8 cellular contexts compared by ENCODE assay signal in genomic region chr5:41870621-41871048, GRCh38. TPM values are rescaled to one million over a fixed set of nuclear protein-coding genes. Genes with fewer than 3 reads are reported as not detected.
A peak's percentile ranks its signal among the peaks of the same experiment; 100 is the strongest.
DNase-seq lines count a peak whose midpoint lies in the region; FAIRE-seq and TF ChIP-seq lines count a peak whose summit lies in the region.

No MANE protein-coding gene starts in this region.

- H3K4me3 Mint-ChIP-seq in Calu3 (ENCODE audit: low read depth, unreplicated experiment), result peak overlapping the region; percentile 81

- BruUV-seq in Calu3 (replicated peaks; lab: Mats Ljungman, UMichigan) (no TSS peak), PC-9 (replicated peaks; lab: Mats Ljungman, UMichigan) (TSS peak; percentile 22)

- H3K27ac ChIP-seq in PC-9 (no peak overlapping the region), parathyroid adenoma (peak overlapping the region; percentile 80)

- H2AFZ ChIP-seq in PC-9, result peak overlapping the region; percentile 89
- peak overlapping the region; percentile 97 for H2AFZ ChIP-seq in parathyroid adenoma

- peaks cover 6% of the 10 kb centered on the region for H3K4me1 Mint-ChIP-seq in Calu3 (ENCODE audit: low read depth, unreplicated experiment)

- no peaks in the 10 kb centered on the region for H3F3A ChIP-seq in PC-9 (ENCODE audit: insufficient read depth, low read depth)

- intact Hi-C loops in Calu3 (cut with micrococcal nuclease; ENCODE audit: unreplicated experiment), result no loop called here
- intact Hi-C loops in PC-9 (cut with micrococcal nuclease; ENCODE audit: unreplicated experiment), result loop anchor here (1.0 to 10.0 kb wide), 3 partner anchors 34 to 1514 kb away; partner anchors contain the start of genes FBXO4 and RIMOC1

- H3K4me1 ChIP-seq in PC-9 (replicated peaks; ENCODE audit: insufficient read depth) (0 out of 2 replicates have a peak, but pooled peaks cover 4% of the 10 kb centered on the region), parathyroid adenoma (no peaks in the 10 kb centered on the region)

- no peaks in the 10 kb centered on the region for H4K20me1 ChIP-seq in PC-9 (ENCODE audit: insufficient read depth)

- H3K27ac Mint-ChIP-seq in Calu3 (ENCODE audit: unreplicated experiment), result peak overlapping the region; percentile 27

- POLR2A ChIA-PET in PC-9 (lab: Charles Lee; ENCODE audit: unreplicated experiment), result interaction anchor here (0.6 kb wide), 2 partner anchors 12 to 64 kb away, joined by 4 read pairs; no protein-coding TSS in a partner anchor

- H3K4me3 ChIP-seq in PC-9, result peak overlapping the region; percentile 67; the same call in 1 of the 2 replicates
- H3K4me3 ChIP-seq in epithelial cell of proximal tubule (ENCODE audit: low read depth, low read length), result peak overlapping the region; percentile 79
- H3K4me3 ChIP-seq in parathyroid adenoma (ENCODE audit: low read depth, low read length), result peak overlapping the region; percentile 66

- FAIRE-seq in D721Med (lab: Jason Lieb, UNC), result no peak

- TF ChIP-seq CTCF in Calu3 (IDR thresholded peaks at IDR 0.05; ENCODE audit: unreplicated experiment) (no peak), PC-9 (conservative IDR thresholded peaks at IDR 0.05) (no peak), epithelial cell of proximal tubule (conservative IDR thresholded peaks at IDR 0.05; ENCODE audit: low read depth, low read length) (no peak), parathyroid adenoma (IDR thresholded peaks at IDR 0.05) (no peak), D721Med (IDR thresholded peaks at IDR 0.05; ENCODE audit: insufficient read depth, missing control alignments) (no peak)

- no peaks in the 10 kb centered on the region for H3K9me3 ChIP-seq in PC-9 (ENCODE audit: insufficient read depth, low read depth)
- H3K9me3 ChIP-seq in parathyroid adenoma (ENCODE audit: control insufficient read depth, low read length), result no peaks in the 10 kb centered on the region

- H3K9me2 ChIP-seq in PC-9 (ENCODE audit: insufficient read depth), result no peaks in the 10 kb centered on the region

- no peaks in the 10 kb centered on the region for H3K79me2 ChIP-seq in PC-9 (ENCODE audit: low read depth)
- no peaks in the 10 kb centered on the region for H3K79me2 ChIP-seq in parathyroid adenoma

- CTCF ChIA-PET in Calu3 (lab: Charles Lee) (no interaction called here), PC-9 (lab: Charles Lee) (interaction anchor here (0.6 kb wide), 2 partner anchors 187 to 1028 kb away, joined by 3 read pairs; no protein-coding TSS in a partner anchor)

- peaks cover 24% of the 10 kb centered on the region for H3K27me3 ChIP-seq in PC-9 (ENCODE audit: insufficient read depth, low read depth)
- no peaks in the 10 kb centered on the region for H3K27me3 ChIP-seq in parathyroid adenoma (ENCODE audit: control insufficient read depth, insufficient read depth, low read length)

- no peaks in the 10 kb centered on the region for H3K27me3 Mint-ChIP-seq in Calu3 (ENCODE audit: unreplicated experiment)

- H3K9ac ChIP-seq in parathyroid adenoma, result no peak overlapping the region

- H3K4me2 ChIP-seq in PC-9, result peak overlapping the region; percentile 85
- H3K4me2 ChIP-seq in parathyroid adenoma (ENCODE audit: low read length), result peak overlapping the region; percentile 88

- DNase-seq in Calu3 (no peak), PC-9 (no peak), epithelial cell of proximal tubule (ENCODE audit: low read depth) (no peak), D721Med (ENCODE audit: insufficient read length, low spot score) (no peak), NCI-H2196 treated with DMSO at 0.1 percent for 48 hours (lab: John Stamatoyannopoulos, UW; ENCODE audit: unreplicated experiment) (no peak), D341Med (ENCODE audit: low spot score) (no peak), NCI-H82 treated with DMSO at 0.1 percent for 48 hours (lab: John Stamatoyannopoulos, UW; ENCODE audit: unreplicated experiment) (no peak)

- H3K36me3 ChIP-seq in PC-9 (ENCODE audit: low read depth) (no peaks in the 10 kb centered on the region), parathyroid adenoma (ENCODE audit: control insufficient read depth, insufficient read depth, low read length) (no peaks in the 10 kb centered on the region)

- peaks cover 22% of the 10 kb centered on the region for H3K36me3 Mint-ChIP-seq in Calu3 (ENCODE audit: insufficient read depth, unreplicated experiment)

- peaks cover 2% of the 10 kb centered on the region for H3K9me3 Mint-ChIP-seq in Calu3 (ENCODE audit: low read depth, unreplicated experiment)

RNA-seq across cellular contexts. Expression of gene OXCT1, which starts 0.4 kb away (rescaled TPM):
- total RNA-seq in Calu3 (2022), result 13.2 and 14.2 TPM in 2 replicates
- total RNA-seq in PC-9 (2021), result 22.5 and 29.7 TPM in 2 replicates
- total RNA-seq in epithelial cell of proximal tubule, result 22.0 and 29.2 TPM in 2 replicates

RNA-seq across cellular contexts. Expression of gene RIMOC1, which starts 33.5 kb away (rescaled TPM):
- total RNA-seq in Calu3 (2022), result 27.6 and 28.5 TPM in 2 replicates
- 40.1 and 68.6 TPM in 2 replicates for total RNA-seq in PC-9 (2021)
- 13.5 and 14.8 TPM in 2 replicates for total RNA-seq in epithelial cell of proximal tubule

RNA-seq across cellular contexts. Expression of gene FBXO4, which starts 54.4 kb away (rescaled TPM):
- 5.4 and 8.9 TPM in 2 replicates for total RNA-seq in Calu3 (2022)
- total RNA-seq in PC-9 (2021), result 27.8 and 30.4 TPM in 2 replicates
- total RNA-seq in epithelial cell of proximal tubule, result 4.2 and 9.9 TPM in 2 replicates
